ENCODE assay signal across 19 cellular contexts in genomic region chr12:120546050-120546386, GRCh38.
"Had no signal": no experiment of that assay in that cellular context is flagged by ENCODE, and none has a peak within 500 bp of the region (broad histone marks: within the 10 kb centered on the region; RNA-seq: fewer than 3 reads in every experiment).

No MANE protein-coding gene starts in this region.

- H3K27me3 ChIP-seq: brain microvascular endothelial cell, foreskin keratinocyte, pancreas had no signal

- ATAC-seq: foreskin keratinocyte; left cardiac atrium; pancreas; stimulated activated effector memory CD8-positive, alpha-beta T cell treated with anti-CD3 and anti-CD28 coated beads, Interleukin-12 subunit alpha, Interleukin-12 subunit beta, amount 100 ng/mL, for 72 hours had no signal

- H3K36me3 Mint-ChIP-seq: stimulated activated effector memory CD8-positive, alpha-beta T cell treated with anti-CD3 and anti-CD28 coated beads, Interleukin-12 subunit alpha, Interleukin-12 subunit beta, amount 100 ng/mL, for 72 hours had no signal

- H3K9me3 ChIP-seq: pancreas, thoracic aorta had no signal

- H3K4me3 ChIP-seq: lung, pancreas, thoracic aorta had no signal

- H3K27ac Mint-ChIP-seq: activated naive CD8-positive, alpha-beta T cell treated with anti-CD3 and anti-CD28 coated beads, Interleukin-2, amount 10 ng/mL, durations not matched to agents 7 days and 5 days; immature natural killer cell; mesothelial cell of epicardium; stimulated activated effector memory CD8-positive, alpha-beta T cell treated with anti-CD3 and anti-CD28 coated beads, Interleukin-12 subunit alpha, Interleukin-12 subunit beta, amount 100 ng/mL, for 72 hours had no signal

- DNase-seq: activated CD4-positive, alpha-beta T cell treated with anti-CD3 and anti-CD28 coated beads, Interleukin-2, amount 50 U/mL, for 48 hours; activated gamma-delta T cell treated with Interleukin-2 at 50 U/mL for 16 hours; activated naive CD8-positive, alpha-beta T cell treated with anti-CD3 and anti-CD28 coated beads, Interleukin-2, amount 10 ng/mL, durations not matched to agents 7 days and 5 days; anterior cingulate cortex; brain microvascular endothelial cell; effector memory CD4-positive, alpha-beta T cell; foreskin keratinocyte; immature natural killer cell; left cardiac atrium; pancreas; stimulated activated CD4-positive, alpha-beta T cell treated with anti-CD3 and anti-CD28 coated beads, Interleukin-12 subunit alpha, Interleukin-12 subunit beta, amount 100 ng/mL, for 4 hours; stimulated activated CD4-positive, alpha-beta T cell treated with anti-CD3 and anti-CD28 coated beads, Interleukin-2, amount 100 ng/mL, for 24 hours; T-helper 1 cell; T1000 had no signal

- H3K27ac ChIP-seq: brain microvascular endothelial cell, foreskin keratinocyte, pancreas, thoracic aorta had no signal

- H3K9me3 Mint-ChIP-seq: activated naive CD8-positive, alpha-beta T cell treated with anti-CD3 and anti-CD28 coated beads, Interleukin-2, amount 10 ng/mL, durations not matched to agents 7 days and 5 days; immature natural killer cell; mesothelial cell of epicardium; neural crest cell; stimulated activated effector memory CD8-positive, alpha-beta T cell treated with anti-CD3 and anti-CD28 coated beads, Interleukin-12 subunit alpha, Interleukin-12 subunit beta, amount 100 ng/mL, for 72 hours had no signal
